In genomic region chr21:45980697-45981096, GRCh38 we compare ENCODE assay signal across 10 cellular contexts. TPM values are rescaled to one million over a fixed set of nuclear protein-coding genes. Genes with fewer than 3 reads are reported as not detected.
DNase-seq lines count a peak whose midpoint lies in the region; ATAC-seq, FAIRE-seq and TF ChIP-seq lines count a peak whose summit lies in the region.
"Had no signal": no experiment of that assay in that cellular context is flagged by ENCODE, and none has a peak within 500 bp of the region (broad histone marks: within the 10 kb centered on the region; RNA-seq: fewer than 3 reads in every experiment).

No MANE protein-coding gene starts in this region.

- TF ChIP-seq POLR2A in endothelial cell of umbilical vein (IDR thresholded peaks at IDR 0.05; ENCODE audit: low read depth, low read length), result no peak

- POLR2A ChIA-PET in AG04449 (lab: Yijun Ruan, JAX) (interaction anchor here (0.9 to 3.1 kb wide), 10 partner anchors 8 to 141 kb away, joined by 3 to 21 read pairs (median 7); no protein-coding TSS in a partner anchor), endothelial cell of umbilical vein (lab: Charles Lee) (no interaction called here)

- DNase-seq in AG04449 (ENCODE audit: low read depth, low spot score) (no peak), endothelial cell of umbilical vein (ENCODE audit: low read depth, low spot score) (no peak), osteoblast (ENCODE audit: insufficient read length, low spot score, missing footprints) (no peak), HuH-7.5 (ENCODE audit: low spot score) (no peak)
- DNase-seq in NK-92 treated with Interleukin-12 subunit alpha and Interleukin-12 subunit beta, amount 100 ng/mL, for 24 hours (lab: John Stamatoyannopoulos, UW), result no peak
- DNase-seq: NCI-H2107 had no signal

- H3K9me3 ChIP-seq in Loucy (ENCODE audit: insufficient read depth, low read depth, low read length) (no peaks in the 10 kb centered on the region), endothelial cell of umbilical vein (replicated peaks; ENCODE audit: control insufficient read depth, insufficient read depth, low read length) (no peaks in the 10 kb centered on the region), osteoblast (ENCODE audit: low read depth, low read length) (no peaks in the 10 kb centered on the region)

- H3K27me3 ChIP-seq in Loucy (ENCODE audit: insufficient read depth, low read length, poor library complexity, severe bottlenecking) (peaks cover 15% of the 10 kb centered on the region), endothelial cell of umbilical vein (ENCODE audit: control insufficient read depth in 2 of 2, insufficient read depth in 2 of 2, low read length in 2 of 2) (peaks cover 0 to 4% of the 10 kb centered on the region in 2 experiments), osteoblast (ENCODE audit: insufficient read depth, low read length) (no peaks in the 10 kb centered on the region)

- no peaks in the 10 kb centered on the region for H3K9me1 ChIP-seq in endothelial cell of umbilical vein (replicated peaks; ENCODE audit: control insufficient read depth, extremely low read depth, insufficient read depth, low read length)

- H3K36me3 ChIP-seq in Loucy (ENCODE audit: insufficient read depth, low read length) (no peaks in the 10 kb centered on the region), endothelial cell of umbilical vein (ENCODE audit: control insufficient read depth in 2 of 2, extremely low read depth in 1 of 2, insufficient read depth in 2 of 2, low read length in 2 of 2) (no peaks in the 10 kb centered on the region), osteoblast (ENCODE audit: insufficient read depth, low read length) (peaks cover 28% of the 10 kb centered on the region)

- CTCF ChIA-PET in AG04449 (lab: Yijun Ruan, JAX), result interaction anchor here (0.9 to 1.3 kb wide), 4 partner anchors 8 to 162 kb away, joined by 3 to 5 read pairs (median 4); no protein-coding TSS in a partner anchor
- CTCF ChIA-PET in endothelial cell of umbilical vein (lab: Charles Lee), result interaction anchor here (0.5 kb wide), 1 partner anchor 41 kb away, joined by 3 read pairs; no protein-coding TSS in a partner anchor

- dilution Hi-C loops in endothelial cell of umbilical vein (cut with MboI; ENCODE audit: extremely low pct_ligation_motif_present, low sequenced_read_pairs), result no loop called here

- no peak for FAIRE-seq in endothelial cell of umbilical vein (lab: Jason Lieb, UNC)
- FAIRE-seq: GM12891 had no signal

- intact Hi-C loops in endothelial cell of umbilical vein (cut with micrococcal nuclease), result loop anchor here (1.0 kb wide), 1 partner anchor 7 kb away; no protein-coding TSS in a partner anchor

- H2AFZ ChIP-seq in Loucy (ENCODE audit: low read length) (peak overlapping the region; percentile 76), endothelial cell of umbilical vein (ENCODE audit: low read depth, low read length) (peak overlapping the region; percentile 78), osteoblast (ENCODE audit: low read length) (peak overlapping the region; percentile 90)

- H3F3A ChIP-seq in Loucy (ENCODE audit: low read depth), result peaks cover 3% of the 10 kb centered on the region; the same call in 1 of the 2 replicates

- H3K9ac ChIP-seq in Loucy (ENCODE audit: low read depth, low read length, poor library complexity, severe bottlenecking) (peak overlapping the region; percentile 13), endothelial cell of umbilical vein (replicated peaks; ENCODE audit: extremely low read depth, insufficient read depth, low read length) (no peak overlapping the region)

- peak overlapping the region; percentile 76 for H3K4me2 ChIP-seq in Loucy (ENCODE audit: low read depth, low read length, poor library complexity, severe bottlenecking)
- peak overlapping the region; percentile 94 for H3K4me2 ChIP-seq in endothelial cell of umbilical vein (ENCODE audit: insufficient read depth, low read length)
- peak overlapping the region; percentile 76 for H3K4me2 ChIP-seq in osteoblast (ENCODE audit: insufficient read depth, low read length)

- no peaks in the 10 kb centered on the region for H4K20me1 ChIP-seq in Loucy (ENCODE audit: insufficient read depth, low read length, poor library complexity, severe bottlenecking)
- no peaks in the 10 kb centered on the region for H4K20me1 ChIP-seq in endothelial cell of umbilical vein (replicated peaks; ENCODE audit: control insufficient read depth, extremely low read depth, insufficient read depth, low read length)
- peaks cover 31% of the 10 kb centered on the region for H4K20me1 ChIP-seq in osteoblast (ENCODE audit: insufficient read depth, low read length)

- no TSS peak for BruUV-seq in endothelial cell of umbilical vein (replicated peaks; lab: Mats Ljungman, UMichigan)

- H3K27ac ChIP-seq in endothelial cell of umbilical vein (ENCODE audit: insufficient read depth, low read depth, low read length) (no peak overlapping the region), osteoblast (ENCODE audit: low read depth, low read length) (peak overlapping the region; percentile 88)

- no peaks in the 10 kb centered on the region for H3K79me2 ChIP-seq in Loucy (ENCODE audit: insufficient read depth, low read length)
- no peaks in the 10 kb centered on the region for H3K79me2 ChIP-seq in endothelial cell of umbilical vein (ENCODE audit: control insufficient read depth, insufficient read depth, low read length)
- H3K79me2 ChIP-seq in osteoblast (ENCODE audit: insufficient read depth, low read length), result peaks cover 48% of the 10 kb centered on the region

- no peaks in the 10 kb centered on the region for H3K9me2 ChIP-seq in Loucy (replicated peaks; ENCODE audit: low read depth, low read length)

- peaks cover 27% of the 10 kb centered on the region for H3K4me1 ChIP-seq in Loucy (ENCODE audit: insufficient read depth, low read length, poor library complexity, severe bottlenecking)
- peaks cover 9% of the 10 kb centered on the region for H3K4me1 ChIP-seq in endothelial cell of umbilical vein (ENCODE audit: control insufficient read depth, extremely low read depth, insufficient read depth, low read length)
- H3K4me1 ChIP-seq in osteoblast (ENCODE audit: insufficient read depth, low read length), result peaks cover 24% of the 10 kb centered on the region

- ATAC-seq in HG03139 (IDR thresholded peaks at IDR 0.05; ENCODE audit: unreplicated experiment) (no peak), HG03354 (IDR thresholded peaks at IDR 0.05; ENCODE audit: poor library complexity, severe bottlenecking, unreplicated experiment) (no peak)

- TF ChIP-seq CTCF in AG04449 (IDR thresholded peaks at IDR 0.05; ENCODE audit: insufficient read depth, low read length, missing control alignments), result no peak
- TF ChIP-seq CTCF in Loucy (conservative IDR thresholded peaks at IDR 0.05; ENCODE audit: low read length), result no peak
- TF ChIP-seq CTCF in endothelial cell of umbilical vein (IDR thresholded peaks at IDR 0.05; ENCODE audit: extremely low read depth in 1 of 2, insufficient read depth in 1 of 2, low read depth in 1 of 2, low read length in 2 of 2), result no peak
- no peak for TF ChIP-seq CTCF in osteoblast (IDR thresholded peaks at IDR 0.05; ENCODE audit: extremely low read depth, low read depth, low read length)

- H3K4me3 ChIP-seq in AG04449 (ENCODE audit: low read depth, low read length) (peak overlapping the region; percentile 58), Loucy (ENCODE audit: low read length, poor library complexity, severe bottlenecking) (peak overlapping the region; percentile 67), endothelial cell of umbilical vein (replicated peaks in 1 of 3; ENCODE audit: insufficient read depth in 1 of 3, low read depth in 1 of 3, low read length in 3 of 3) (peak overlapping the region in 2 of 3 experiments; percentile 46 to 50), osteoblast (ENCODE audit: insufficient read depth, low read length) (peak overlapping the region; percentile 73)

TF ChIP-seq in endothelial cell of umbilical vein, 7 proteins besides CTCF, POLR2A, EP300 and RAD21:
- TF ChIP-seq FOS (IDR thresholded peaks at IDR 0.05; ENCODE audit: borderline replicate concordance, insufficient read depth, low read length), result no peak
- TF ChIP-seq MAX (IDR thresholded peaks at IDR 0.05; ENCODE audit: insufficient read depth, insufficient read length), result no peak
- no peak for TF ChIP-seq POLR2AphosphoS5 (IDR thresholded peaks at IDR 0.05; ENCODE audit: insufficient read depth, low read depth, low read length)
- no peak for TF ChIP-seq MYC (IDR thresholded peaks at IDR 0.05; ENCODE audit: low read depth, low read length)
- TF ChIP-seq EZH2 (IDR thresholded peaks at IDR 0.05; ENCODE audit: borderline replicate concordance, low read depth, low read length, severe bottlenecking), result no peak
- no peak for TF ChIP-seq JUN (IDR thresholded peaks at IDR 0.05; ENCODE audit: borderline replicate concordance, insufficient read depth, insufficient read length, low read depth)
- TF ChIP-seq GATA2 (IDR thresholded peaks at IDR 0.05; ENCODE audit: insufficient read depth, insufficient read length, low read depth, low read length), result no peak

RNA-seq across cellular contexts. Expression of gene COL6A1, which starts 0.9 kb away (rescaled TPM):
- total RNA-seq in endothelial cell of umbilical vein, result 26.8 and 30.1 TPM in 2 replicates
- polyA plus RNA-seq in endothelial cell of umbilical vein, result 42.4 and 53.9 TPM in 2 replicates
- 16.9 and 25.2 TPM in 2 replicates for polyA plus RNA-seq in endothelial cell of umbilical vein (2011; cell fraction: cytosol; rRNA removed)
- 72.8 and 86.4 TPM in 2 replicates for polyA plus RNA-seq in endothelial cell of umbilical vein (2011; cell fraction: nucleus; rRNA removed)
- polyA plus RNA-seq in endothelial cell of umbilical vein (2012), result 24.0 and 61.3 TPM in 2 replicates
- 14.7 and 16.5 TPM in 2 replicates for polyA minus RNA-seq in endothelial cell of umbilical vein
- polyA minus RNA-seq in endothelial cell of umbilical vein (2011; cell fraction: cytosol; rRNA and poly(A)+ RNA removed), result not detected
- 8.5 and 20.4 TPM in 2 replicates for polyA minus RNA-seq in endothelial cell of umbilical vein (2011; cell fraction: nucleus; rRNA and poly(A)+ RNA removed)
- total RNA-seq in osteoblast, result 1,531 and 1,612 TPM in 2 replicates

Comparison
In these comparisons a context has a peak if more than half of its experiments do, and no peak if none do; other contexts are left out.
1. RNA of gene COL6A1, which starts 0.9 kb away (total RNA-seq): 1,531 to 1,612 TPM in osteoblast; 26.8 to 30.1 TPM in endothelial cell of umbilical vein; every median in the first group is over 10 times any median in the second.
2. Peak in every context shown above with its lines, with median percentiles within 50 percentile points of each other: H3K4me3 ChIP-seq, H2AFZ ChIP-seq and H3K4me2 ChIP-seq.